8 cellular contexts compared by ENCODE assay signal in genomic region chr7:149195180-149196150, GRCh38. TPM values are rescaled to one million over a fixed set of nuclear protein-coding genes. Genes with fewer than 3 reads are reported as not detected.
A peak's percentile ranks its signal among the peaks of the same experiment; 100 is the strongest.
DNase-seq lines count a peak whose midpoint lies in the region; ATAC-seq, FAIRE-seq and TF ChIP-seq lines count a peak whose summit lies in the region.

Gene ZNF282, plus strand, starts transcription at chr7:149195546. Its CDS starts 44 bp downstream, at chr7:149195590.

- peaks cover 38% of the 10 kb centered on the region for H3K4me1 Mint-ChIP-seq in central memory CD8-positive, alpha-beta T cell

- H3K9me3 ChIP-seq in keratinocyte (ENCODE audit: control insufficient read depth, low read depth, low read length), result no peaks in the 10 kb centered on the region

- H3K4me2 ChIP-seq in keratinocyte (ENCODE audit: control insufficient read depth, extremely low read depth, insufficient read depth, low read depth, low read length), result peak within 1 kb of the TSS; percentile 88

- H3K27me3 ChIP-seq in keratinocyte (ENCODE audit: control insufficient read depth, extremely low read depth, insufficient read depth, low read length), result no peaks in the 10 kb centered on the region

- no peaks in the 10 kb centered on the region for H3K27me3 Mint-ChIP-seq in central memory CD8-positive, alpha-beta T cell

- FAIRE-seq in keratinocyte (lab: Jason Lieb, UNC), result no peak

- TF ChIP-seq CTCF in keratinocyte (optimal IDR thresholded peaks at IDR 0.05 in 1 of 3, IDR thresholded peaks at IDR 0.05 in 1 of 3, conservative IDR thresholded peaks at IDR 0.05 in 1 of 3; ENCODE audit: extremely low read depth in 1 of 3, insufficient read depth in 2 of 3, low read length in 3 of 3), result peak; percentile 47 to 84 (median 81)

- peak within 1 kb of the TSS; percentile 74 for H3K27ac Mint-ChIP-seq in central memory CD8-positive, alpha-beta T cell (ENCODE audit: low read depth)

- ATAC-seq in GM18870 (IDR thresholded peaks at IDR 0.05; ENCODE audit: unreplicated experiment), result peak; percentile 83
- peak; percentile 89 for ATAC-seq in HG03135 (IDR thresholded peaks at IDR 0.05; ENCODE audit: unreplicated experiment)
- peak; percentile 80 for ATAC-seq in central memory CD8-positive, alpha-beta T cell (replicated peaks; ENCODE audit: extremely low read depth, poor library complexity, severe bottlenecking)

- peak within 1 kb of the TSS; percentile 84 for H3K4me3 Mint-ChIP-seq in central memory CD8-positive, alpha-beta T cell

- no peaks in the 10 kb centered on the region for H3K9me1 ChIP-seq in keratinocyte (ENCODE audit: control insufficient read depth, extremely low read depth, insufficient read depth, low read length)

- H3K79me2 ChIP-seq in keratinocyte (ENCODE audit: control insufficient read depth, insufficient read depth, low read length), result peaks cover 40% of the 10 kb centered on the region

- peak within 1 kb of the TSS; percentile 54 to 86 (median 78) for H3K4me3 ChIP-seq in keratinocyte (ENCODE audit: control insufficient read depth in 2 of 3, extremely low read depth in 1 of 3, insufficient read depth in 2 of 3, low read depth in 1 of 3, low read length in 3 of 3)

- H4K20me1 ChIP-seq in keratinocyte (ENCODE audit: control insufficient read depth, extremely low read depth, insufficient read depth, low read length), result no peaks in the 10 kb centered on the region

- H3K4me1 ChIP-seq in keratinocyte (ENCODE audit: control insufficient read depth, extremely low read depth, insufficient read depth, low read length), result peaks cover 39% of the 10 kb centered on the region

- dilution Hi-C loops in keratinocyte (cut with MboI; ENCODE audit: extremely low pct_ligation_motif_present, low sequenced_read_pairs), result no loop called here

- no peaks in the 10 kb centered on the region for H3K9me3 Mint-ChIP-seq in central memory CD8-positive, alpha-beta T cell

- DNase-seq in AG08396 (ENCODE audit: low spot score) (peak; percentile 98), NCI-H2196 (lab: John Stamatoyannopoulos, UW; ENCODE audit: unreplicated experiment) (peak; percentile 89), keratinocyte (ENCODE audit: low read depth, low spot score) (no peak)
- DNase-seq in activated CD4-positive, CD25-positive, alpha-beta regulatory T cell treated with anti-CD3 and anti-CD28 coated beads, Interleukin-2, amount 50 U/mL, for 16 hours (ENCODE audit: low read depth, low spot score), result peak; percentile 29
- DNase-seq in central memory CD8-positive, alpha-beta T cell (ENCODE audit: low spot score in 2 of 2), result peak; percentile 46 to 49
- peak; percentile 34 to 59 for DNase-seq in stimulated activated CD4-positive, alpha-beta T cell treated with anti-CD3 and anti-CD28 coated beads, Interleukin-15, amount 100 ng/mL, for 1 hour (ENCODE audit: low read depth in 1 of 2, low spot score in 1 of 2)

- H3K36me3 ChIP-seq in keratinocyte (ENCODE audit: control insufficient read depth in 2 of 2, extremely low read depth in 1 of 2, insufficient read depth in 2 of 2, low read length in 2 of 2), result peaks cover 18 to 22% of the 10 kb centered on the region in 2 experiments

- H3K27ac ChIP-seq in keratinocyte (ENCODE audit: control insufficient read depth, insufficient read depth, low read length), result peak within 1 kb of the TSS; percentile 82

- peak within 1 kb of the TSS; percentile 89 for H3K9ac ChIP-seq in keratinocyte (ENCODE audit: control insufficient read depth, extremely low read depth, insufficient read depth, low read length)

- peak within 1 kb of the TSS; percentile 73 for H2AFZ ChIP-seq in keratinocyte (ENCODE audit: control insufficient read depth, low read length)

- peaks cover 14% of the 10 kb centered on the region for H3K36me3 Mint-ChIP-seq in central memory CD8-positive, alpha-beta T cell (ENCODE audit: insufficient read depth)

RNA-seq across cellular contexts. Expression of gene ZNF282, which starts in this region (rescaled TPM):
- 12.1 to 14.7 TPM (median 13.1 TPM) in 3 replicates for polyA plus RNA-seq in keratinocyte
- polyA plus RNA-seq in keratinocyte (2011; ENCODE audit: low read depth), result 17.7 TPM
- 6.2 and 11.1 TPM in 2 replicates for polyA plus RNA-seq in keratinocyte (2011; cell fraction: cytosol; rRNA removed)
- polyA plus RNA-seq in keratinocyte (2011; cell fraction: nucleus; rRNA removed), result 17.1 and 20.9 TPM in 2 replicates
- 14.2 and 15.5 TPM in 2 replicates for polyA plus RNA-seq in keratinocyte (2012; ENCODE audit: low replicate concordance)
- polyA minus RNA-seq in keratinocyte, result 12.0 to 20.6 TPM (median 14.4 TPM) in 3 replicates
- polyA minus RNA-seq in keratinocyte (2011; cell fraction: cytosol; rRNA and poly(A)+ RNA removed), result 26.1 TPM
- polyA minus RNA-seq in keratinocyte (2011; cell fraction: nucleus; rRNA and poly(A)+ RNA removed), result 23.6 and 34.1 TPM in 2 replicates
